In the genomic region with DNA sequence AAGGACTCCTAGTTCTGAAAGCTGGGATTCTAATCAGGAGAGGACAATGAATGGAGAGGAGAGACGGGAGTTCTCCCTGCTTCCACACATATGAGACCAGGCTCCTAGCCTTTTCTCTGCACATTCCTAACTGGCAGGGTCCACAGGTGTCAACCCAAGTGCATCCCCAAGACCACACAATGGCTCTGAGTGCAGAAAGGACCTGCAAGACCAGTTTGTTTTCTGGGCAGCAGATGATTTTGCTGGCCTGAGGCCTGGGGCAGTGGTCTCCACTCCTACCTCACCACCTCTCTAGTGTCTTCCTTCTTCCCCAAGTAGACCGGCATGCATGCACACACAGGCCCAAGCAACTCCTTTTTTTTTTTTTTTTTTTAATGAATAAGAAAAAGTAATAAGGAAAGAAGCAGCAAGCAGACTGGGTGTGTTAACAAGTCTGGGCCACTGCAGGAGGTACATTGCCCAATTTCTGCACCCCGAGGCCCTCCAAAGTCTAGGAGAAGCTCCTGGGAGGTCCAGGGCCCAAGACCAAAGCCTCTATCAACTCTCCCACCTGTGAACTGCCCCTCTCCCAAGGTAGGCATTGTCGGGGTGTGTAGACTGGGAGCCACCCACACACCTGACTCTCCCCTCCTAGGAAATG, we compare ENCODE assay signal across 8 cellular contexts. TPM values are rescaled to one million over a fixed set of nuclear protein-coding genes. Genes with fewer than 3 reads are reported as not detected.
A peak's percentile ranks its signal among the peaks of the same experiment; 100 is the strongest.
DNase-seq lines count a peak whose midpoint lies in the region; ATAC-seq and TF ChIP-seq lines count a peak whose summit lies in the region.

No MANE protein-coding gene starts in this region.

- peaks cover 4% of the 10 kb centered on the region for H3K36me3 Mint-ChIP-seq in activated CD8-positive, alpha-beta T cell treated with anti-CD3 and anti-CD28 coated beads for 36 hours (ENCODE audit: low read depth)
- H3K36me3 Mint-ChIP-seq in glutamatergic neuron (ENCODE audit: unreplicated experiment) = peaks cover 17% of the 10 kb centered on the region

- peaks cover 44% of the 10 kb centered on the region for H3K27me3 Mint-ChIP-seq in activated CD8-positive, alpha-beta T cell treated with anti-CD3 and anti-CD28 coated beads for 36 hours
- peaks cover 18% of the 10 kb centered on the region for H3K27me3 Mint-ChIP-seq in glutamatergic neuron (ENCODE audit: unreplicated experiment)

- BruUV-seq in HCT116 (replicated peaks; lab: Mats Ljungman, UMichigan) = no TSS peak

- peak overlapping the region; percentile 88 for H3K27ac Mint-ChIP-seq in activated CD8-positive, alpha-beta T cell treated with anti-CD3 and anti-CD28 coated beads for 36 hours
- H3K27ac Mint-ChIP-seq in glutamatergic neuron (ENCODE audit: unreplicated experiment) = peak overlapping the region; percentile 100

- peaks cover 31 to 45% of the 10 kb centered on the region in 2 experiments for H3K4me1 ChIP-seq in HCT116 (ENCODE audit: control insufficient read depth in 1 of 2, insufficient read depth in 2 of 2, low read length in 2 of 2)

- POLR2A ChIA-PET in HCT116 (lab: Charles Lee) = interaction anchor here (1.0 kb wide), 1 partner anchor 11 kb away, joined by 3 read pairs; no protein-coding TSS in a partner anchor
- POLR2A ChIA-PET in activated CD8-positive, alpha-beta T cell treated with anti-CD3 and anti-CD28 coated beads for 36 hours (lab: Charles Lee) = interaction anchor here (1.2 to 1.4 kb wide), 2 partner anchors 12 to 112 kb away, joined by 3 to 4 read pairs; a partner anchor contains a TSS

- H3K27me3 ChIP-seq in HCT116 (ENCODE audit: insufficient read depth, low read length) = no peaks in the 10 kb centered on the region

- intact Hi-C loops in HCT116 (cut with micrococcal nuclease) = loop anchor here (5.0 kb wide), 1 partner anchor 35 kb away; no protein-coding TSS in a partner anchor
- intact Hi-C loops in activated CD8-positive, alpha-beta T cell treated with anti-CD3 and anti-CD28 coated beads for 36 hours (cut with micrococcal nuclease) = no loop called here

- H3K4me2 ChIP-seq in HCT116 (ENCODE audit: low read length) = peak overlapping the region; percentile 95

- H2AFZ ChIP-seq in HCT116 (ENCODE audit: low read depth, low read length, poor library complexity, severe bottlenecking) = no peak overlapping the region

- TF ChIP-seq RAD21 in HCT116 (IDR thresholded peaks at IDR 0.05; ENCODE audit: low read depth) = no peak

- peak overlapping the region; percentile 58 to 91 for H3K4me3 ChIP-seq in HCT116 (replicated peaks in 1 of 2; ENCODE audit: low read depth in 1 of 2, low read length in 2 of 2)
- peak overlapping the region; percentile 57 for H3K4me3 ChIP-seq in skeletal muscle cell (ENCODE audit: low read depth, low read length)

- H3K27ac ChIP-seq in HCT116 (ENCODE audit: low read depth, low read length) = peak overlapping the region; percentile 88; the same call in 1 of the 2 replicates

- no peaks in the 10 kb centered on the region for H3K9me2 ChIP-seq in HCT116 (ENCODE audit: insufficient read depth)

- CTCF ChIA-PET in HCT116 (lab: Charles Lee) = interaction anchor here (0.9 kb wide), 1 partner anchor 9 kb away, joined by 3 read pairs; no protein-coding TSS in a partner anchor
- CTCF ChIA-PET in activated CD8-positive, alpha-beta T cell treated with anti-CD3 and anti-CD28 coated beads for 36 hours (lab: Charles Lee) = interaction anchor here (0.5 to 2.3 kb wide), 7 partner anchors 11 to 138 kb away, joined by 3 to 12 read pairs (median 3); no protein-coding TSS in a partner anchor

- TF ChIP-seq CTCF in HCT116 (IDR thresholded peaks at IDR 0.05 in 2 of 3, conservative IDR thresholded peaks at IDR 0.05 in 1 of 3; ENCODE audit: borderline replicate concordance in 1 of 3, insufficient read depth in 1 of 3, low read depth in 2 of 3, low read length in 2 of 3) (no peak), glutamatergic neuron (IDR thresholded peaks at IDR 0.05; ENCODE audit: partially characterized antibody, unreplicated experiment) (no peak), GM20000 (IDR thresholded peaks at IDR 0.05; ENCODE audit: extremely low read depth, missing control alignments) (no peak)
- no peak for TF ChIP-seq CTCF in activated CD8-positive, alpha-beta T cell treated with anti-CD3 and anti-CD28 coated beads for 36 hours (IDR thresholded peaks at IDR 0.05)

- H4K20me1 ChIP-seq in HCT116 (ENCODE audit: insufficient read depth) = peaks cover 15% of the 10 kb centered on the region; the same call in 1 of the 2 replicates

- H3K9me3 ChIP-seq in HCT116 (ENCODE audit: control insufficient read depth in 1 of 2, insufficient read depth in 1 of 2, low read depth in 1 of 2, low read length in 2 of 2) = peaks cover 4 to 11% of the 10 kb centered on the region in 2 experiments; a peak in 1 of 4 replicates

- RAD21 ChIA-PET in HCT116 (lab: Charles Lee; ENCODE audit: low non-redundant PET in 1 of 2, low total read pairs in 2 of 2, uncharacterized antibody in 2 of 2, unreplicated experiment in 2 of 2) = no interaction called here

- no peak for TF ChIP-seq POLR2A in HCT116 (IDR thresholded peaks at IDR 0.05; ENCODE audit: borderline replicate concordance, extremely low read depth, insufficient read depth, insufficient read length)

- DNase-seq in HCT116 (ENCODE audit: low read depth, low spot score) (no peak), glutamatergic neuron (no peak), skeletal muscle cell (ENCODE audit: low read depth) (no peak), NAMALWA (ENCODE audit: low spot score) (no peak), GM20000 (ENCODE audit: low spot score) (no peak), SK-N-DZ (ENCODE audit: low spot score) (no peak)
- DNase-seq in activated CD8-positive, alpha-beta T cell treated with anti-CD3 and anti-CD28 coated beads for 36 hours = no peak

- H3K4me1 Mint-ChIP-seq in activated CD8-positive, alpha-beta T cell treated with anti-CD3 and anti-CD28 coated beads for 36 hours (ENCODE audit: low read depth) = peaks cover 19% of the 10 kb centered on the region
- H3K4me1 Mint-ChIP-seq in glutamatergic neuron (ENCODE audit: low read depth, unreplicated experiment) = peaks cover 40% of the 10 kb centered on the region

- peak overlapping the region; percentile 70 for H3K4me3 Mint-ChIP-seq in activated CD8-positive, alpha-beta T cell treated with anti-CD3 and anti-CD28 coated beads for 36 hours
- H3K4me3 Mint-ChIP-seq in glutamatergic neuron (ENCODE audit: unreplicated experiment) = peak overlapping the region; percentile 96

- peaks cover 7% of the 10 kb centered on the region for H3K9me3 Mint-ChIP-seq in activated CD8-positive, alpha-beta T cell treated with anti-CD3 and anti-CD28 coated beads for 36 hours
- H3K9me3 Mint-ChIP-seq in glutamatergic neuron (ENCODE audit: unreplicated experiment) = peaks cover 26% of the 10 kb centered on the region

- peaks cover 36% of the 10 kb centered on the region for H3K79me2 ChIP-seq in HCT116 (ENCODE audit: insufficient read depth, low read length)

- H3K36me3 ChIP-seq in HCT116 (ENCODE audit: control insufficient read depth in 1 of 2, insufficient read depth in 2 of 2, low read length in 2 of 2) = no peaks in the 10 kb centered on the region

- H3K9ac ChIP-seq in HCT116 (ENCODE audit: low read length) = peak overlapping the region; percentile 96

- ATAC-seq in HCT116 (no peak), GM21447 (IDR thresholded peaks at IDR 0.05; ENCODE audit: unreplicated experiment) (no peak)
- no peak for ATAC-seq in activated CD8-positive, alpha-beta T cell treated with anti-CD3 and anti-CD28 coated beads for 36 hours

TF ChIP-seq in HCT116, 20 proteins besides CTCF, POLR2A, EP300 and RAD21:
- TF ChIP-seq ZNF274 (IDR thresholded peaks at IDR 0.05; ENCODE audit: low read depth, low read length) = no peak
- no peak for TF ChIP-seq EZH2 (IDR thresholded peaks at IDR 0.05)
- TF ChIP-seq JUND (IDR thresholded peaks at IDR 0.05) = no peak
- no peak for TF ChIP-seq ELF1 (IDR thresholded peaks at IDR 0.05; ENCODE audit: borderline replicate concordance, low read depth)

RNA-seq across cellular contexts. Expression of a gene that starts 1.2 kb away (rescaled TPM):
- total RNA-seq in HCT116 (2021; ENCODE audit: unreplicated experiment) (21.9 TPM), glutamatergic neuron (ENCODE audit: unreplicated experiment) (29.2 TPM)
- 21.1 and 25.4 TPM in 2 replicates for polyA plus RNA-seq in HCT116 (2012)
- total RNA-seq in activated CD8-positive, alpha-beta T cell treated with anti-CD3 and anti-CD28 coated beads for 36 hours = 1 to 10 TPM; 6.5 to 8.4 TPM
- polyA plus RNA-seq in SK-N-DZ (2014; cell fraction: cytosol; rRNA removed) = 19.0 and 20.0 TPM in 2 replicates
- 8.4 and 10.4 TPM in 2 replicates for polyA plus RNA-seq in SK-N-DZ (2014; cell fraction: nucleus; rRNA removed)
